3 cellular contexts compared by ENCODE assay signal in the genomic region with DNA sequence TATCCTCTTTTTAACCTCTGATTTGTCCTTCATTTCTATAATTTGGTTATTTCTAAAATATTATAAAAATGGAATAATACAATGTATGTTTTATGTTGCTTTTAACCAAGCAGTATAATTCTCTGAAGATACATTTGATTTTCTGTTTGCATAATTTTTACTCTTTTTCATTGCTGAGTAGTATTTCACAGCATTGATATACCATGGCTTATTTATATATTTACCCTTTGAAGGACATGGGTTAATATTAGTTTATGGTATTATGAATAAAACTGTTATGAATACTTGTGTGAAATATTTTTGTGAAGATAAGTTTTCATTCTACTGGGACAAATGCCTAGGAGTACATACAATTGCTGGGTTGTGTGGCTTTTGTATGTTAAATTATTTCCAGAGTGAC.
"Had no signal": no experiment of that assay in that cellular context is flagged by ENCODE, and none has a peak within 500 bp of the region (broad histone marks: within the 10 kb centered on the region; RNA-seq: fewer than 3 reads in every experiment).

No MANE protein-coding gene starts in this region.

- H3K4me3 ChIP-seq: GM12878 had no signal

- DNase-seq: GDM1, GF-D8 had no signal

- ATAC-seq: GM12878 had no signal
